3 cellular contexts compared by ENCODE assay signal in genomic region chr17:2357237-2357636, GRCh38.
TF ChIP-seq lines count a peak whose summit lies in the region.

No MANE protein-coding gene starts in this region.

TF ChIP-seq in HCT116, 20 proteins besides CTCF, POLR2A, EP300 and RAD21 (continues in another document):
- TF ChIP-seq EZH2phosphoT487 (IDR thresholded peaks at IDR 0.05; ENCODE audit: borderline replicate concordance) (no peak), ZNF274 (IDR thresholded peaks at IDR 0.05; ENCODE audit: low read depth, low read length) (no peak), CBX3 (IDR thresholded peaks at IDR 0.05; ENCODE audit: low read depth) (no peak), REST (IDR thresholded peaks at IDR 0.05; ENCODE audit: low read depth) (no peak), JUND (IDR thresholded peaks at IDR 0.05) (no peak), CEBPB (IDR thresholded peaks at IDR 0.05; ENCODE audit: low read depth) (no peak), POLR2AphosphoS5 (IDR thresholded peaks at IDR 0.05; ENCODE audit: low read depth, low read length) (no peak), ZFX (IDR thresholded peaks at IDR 0.05) (no peak), SIN3A (IDR thresholded peaks at IDR 0.05; ENCODE audit: low read depth) (no peak), YY1 (IDR thresholded peaks at IDR 0.05; ENCODE audit: extremely low read depth, insufficient replicate concordance, low read depth, low read length) (no peak), SRF (IDR thresholded peaks at IDR 0.05; ENCODE audit: low read depth) (no peak), ELF1 (IDR thresholded peaks at IDR 0.05; ENCODE audit: borderline replicate concordance, low read depth) (no peak), ATF3 (IDR thresholded peaks at IDR 0.05) (no peak), MAX (IDR thresholded peaks at IDR 0.05) (no peak), FOSL1 (IDR thresholded peaks at IDR 0.05; ENCODE audit: low read depth) (no peak), ZBTB33 (IDR thresholded peaks at IDR 0.05; ENCODE audit: extremely low read depth, insufficient replicate concordance, low read length) (no peak), TCF7L2 (IDR thresholded peaks at IDR 0.05; ENCODE audit: borderline replicate concordance, extremely low read depth, insufficient read depth, insufficient read length) (no peak)

TF ChIP-seq in IMR-90, 13 proteins besides CTCF, POLR2A, EP300 and RAD21:
- no peak for TF ChIP-seq MAZ (IDR thresholded peaks at IDR 0.05; ENCODE audit: borderline replicate concordance, low read depth, low read length)
- no peak for TF ChIP-seq CHD1 (IDR thresholded peaks at IDR 0.05; ENCODE audit: low read depth, low read length)
- TF ChIP-seq NFE2L2 (IDR thresholded peaks at IDR 0.05; ENCODE audit: low read depth, low read length) = no peak
- TF ChIP-seq USF2 (IDR thresholded peaks at IDR 0.05; ENCODE audit: low read depth, low read length) = no peak
- no peak for TF ChIP-seq MAFK (IDR thresholded peaks at IDR 0.05; ENCODE audit: low read depth, low read length)
- TF ChIP-seq CEBPB (IDR thresholded peaks at IDR 0.05; ENCODE audit: low read depth, low read length) = no peak
- no peak for TF ChIP-seq RFX5 (IDR thresholded peaks at IDR 0.05; ENCODE audit: low read depth, low read length)
- TF ChIP-seq RCOR1 (IDR thresholded peaks at IDR 0.05; ENCODE audit: insufficient replicate concordance, low read length) = no peak
- no peak for TF ChIP-seq BHLHE40 (IDR thresholded peaks at IDR 0.05; ENCODE audit: low read depth, low read length)
- TF ChIP-seq FOS (IDR thresholded peaks at IDR 0.05; ENCODE audit: low read depth, low read length) = no peak
- no peak for TF ChIP-seq SMC3 (IDR thresholded peaks at IDR 0.05; ENCODE audit: low read depth, low read length)
- TF ChIP-seq MXI1 (IDR thresholded peaks at IDR 0.05; ENCODE audit: borderline replicate concordance, low read depth, low read length) = no peak
- no peak for TF ChIP-seq ELK1 (IDR thresholded peaks at IDR 0.05; ENCODE audit: borderline replicate concordance, low read depth, low read length)

TF ChIP-seq in K562, 482 proteins besides CTCF, POLR2A, EP300 and RAD21:
- no peak for TF ChIP-seq GMEB1 (CRISPR knock-in tag; IDR thresholded peaks at IDR 0.05)
- peak; percentile 67 for TF ChIP-seq ZNF146 (CRISPR knock-in tag; IDR thresholded peaks at IDR 0.05; ENCODE audit: unreplicated experiment)
TF ChIP-seq in K562: peak in this region for 1.
